ENCODE assay signal across 32 cellular contexts in the genomic region with DNA sequence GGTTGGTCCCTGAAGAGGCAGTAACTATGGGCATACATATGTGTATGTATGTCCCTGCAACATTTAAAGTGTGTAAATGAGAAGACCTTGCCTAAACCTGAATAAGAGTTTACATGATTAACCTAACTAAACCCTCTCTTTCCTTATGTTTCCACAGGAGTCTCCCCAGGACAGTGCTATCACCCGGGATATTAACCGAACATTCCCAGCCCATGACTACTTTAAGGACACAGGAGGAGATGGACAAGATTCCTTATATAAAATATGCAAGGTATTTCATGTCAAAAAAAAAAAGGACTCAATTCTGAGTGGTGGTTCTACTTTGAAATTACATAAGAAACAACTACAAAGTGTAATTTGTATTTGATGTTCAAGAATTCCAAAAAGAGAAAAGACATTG. TPM values are rescaled to one million over a fixed set of nuclear protein-coding genes. Genes with fewer than 3 reads are reported as not detected.
"Had no signal": no experiment of that assay in that cellular context is flagged by ENCODE, and none has a peak within 500 bp of the region (broad histone marks: within the 10 kb centered on the region; RNA-seq: fewer than 3 reads in every experiment).

No MANE protein-coding gene starts in this region.

- H3K4me1 ChIP-seq: adrenal gland, left lung, right lobe of liver, upper lobe of right lung had no signal

- H3K4me3 Mint-ChIP-seq: activated CD4-positive, alpha-beta T cell treated with anti-CD3 and anti-CD28 coated beads for 36 hours; activated naive CD8-positive, alpha-beta T cell; nephron; stimulated activated effector memory CD8-positive, alpha-beta T cell treated with anti-CD3 and anti-CD28 coated beads, Interleukin-12 subunit alpha, Interleukin-12 subunit beta, amount 100 ng/mL, for 72 hours; stimulated activated naive CD8-positive, alpha-beta T cell treated with anti-CD3 and anti-CD28 coated beads, Interleukin-15, amount 100 ng/mL, for 72 hours; T-helper 2 cell treated with Interferon-gamma antibody and Interleukin-4, amounts not matched to agents 5 μg/mL and 100 μg/mL, for 36 hours had no signal

- H3K27me3 Mint-ChIP-seq: activated CD4-positive, alpha-beta T cell treated with anti-CD3 and anti-CD28 coated beads for 36 hours; activated naive CD8-positive, alpha-beta T cell; progenitor cell of endocrine pancreas; stimulated activated naive CD8-positive, alpha-beta T cell treated with anti-CD3 and anti-CD28 coated beads, Interleukin-15, amount 100 ng/mL, for 72 hours had no signal

- H3K9me3 ChIP-seq: adrenal gland, ascending aorta, esophagus squamous epithelium, left lung, mucosa of descending colon, ovary, right lobe of liver, thyroid gland, upper lobe of right lung had no signal

- H3K9me3 Mint-ChIP-seq: nephron; stimulated activated effector memory CD8-positive, alpha-beta T cell treated with anti-CD3 and anti-CD28 coated beads, Interleukin-12 subunit alpha, Interleukin-12 subunit beta, amount 100 ng/mL, for 72 hours; stimulated activated naive CD8-positive, alpha-beta T cell treated with anti-CD3 and anti-CD28 coated beads, Interleukin-15, amount 100 ng/mL, for 72 hours; T-helper 2 cell treated with Interferon-gamma antibody and Interleukin-4, amounts not matched to agents 5 μg/mL and 100 μg/mL, for 36 hours had no signal

- H3K27me3 ChIP-seq: adrenal gland, ascending aorta, esophagus squamous epithelium, left lung, ovary, right lobe of liver, thyroid gland, upper lobe of right lung had no signal

- H3K4me3 ChIP-seq: adrenal gland, ascending aorta, esophagus squamous epithelium, left lung, lung, mucosa of descending colon, ovary, right lobe of liver, skin epidermis, thyroid gland, upper lobe of right lung had no signal

- H3K27ac ChIP-seq: adrenal gland, epithelial cell of prostate, esophagus squamous epithelium, left lung, ovary, right lobe of liver, skin epidermis, thyroid gland, upper lobe of right lung had no signal

- H3K27ac Mint-ChIP-seq: activated CD4-positive, alpha-beta T cell treated with anti-CD3 and anti-CD28 coated beads for 36 hours; activated naive CD8-positive, alpha-beta T cell; nephron; progenitor cell of endocrine pancreas; stimulated activated effector memory CD8-positive, alpha-beta T cell treated with anti-CD3 and anti-CD28 coated beads, Interleukin-12 subunit alpha, Interleukin-12 subunit beta, amount 100 ng/mL, for 72 hours; stimulated activated naive CD8-positive, alpha-beta T cell treated with anti-CD3 and anti-CD28 coated beads, Interleukin-15, amount 100 ng/mL, for 72 hours; T-helper 2 cell treated with Interferon-gamma antibody and Interleukin-4, amounts not matched to agents 5 μg/mL and 100 μg/mL, for 36 hours had no signal

- FAIRE-seq: islet of Langerhans had no signal

- DNase-seq: activated CD4-positive, alpha-beta T cell treated with anti-CD3 and anti-CD28 coated beads for 36 hours; activated CD4-positive, alpha-beta T cell treated with anti-CD3 and anti-CD28 coated beads, Interleukin-2, amount 50 U/mL, for 4 hours; activated CD4-positive, CD25-positive, alpha-beta regulatory T cell; activated CD8-positive, alpha-beta memory T cell treated with anti-CD3 and anti-CD28 coated beads for 24 hours; activated effector memory CD4-positive, alpha-beta T cell treated with Interleukin-2 at 50 U/mL for 16 hours; activated naive CD4-positive, alpha-beta T cell treated with Interleukin-2 at 50 U/mL for 16 hours; adrenal gland; caudate nucleus; dermis blood vessel endothelial cell; effector CD4-positive, alpha-beta T cell; esophagus squamous epithelium; left lung; mucosa of descending colon; ovary; right lobe of liver; stimulated activated CD4-positive, alpha-beta T cell treated with anti-CD3 and anti-CD28 coated beads, Interleukin-4, amount 100 ng/mL, for 24 hours; stimulated activated naive CD8-positive, alpha-beta T cell treated with anti-CD3 and anti-CD28 coated beads, Interleukin-15, amount 100 ng/mL, for 72 hours; substantia nigra; T-helper 1 cell; thyroid gland; upper lobe of right lung had no signal

- ATAC-seq: activated CD4-positive, alpha-beta T cell treated with anti-CD3 and anti-CD28 coated beads for 36 hours; left lung; mucosa of descending colon; right lobe of liver; stimulated activated effector memory CD8-positive, alpha-beta T cell treated with anti-CD3 and anti-CD28 coated beads, Interleukin-12 subunit alpha, Interleukin-12 subunit beta, amount 100 ng/mL, for 72 hours; stimulated activated naive CD8-positive, alpha-beta T cell treated with anti-CD3 and anti-CD28 coated beads, Interleukin-15, amount 100 ng/mL, for 72 hours; upper lobe of right lung had no signal

- H3K36me3 ChIP-seq: ovary had no signal

- H3K4me1 Mint-ChIP-seq: stimulated activated naive CD8-positive, alpha-beta T cell treated with anti-CD3 and anti-CD28 coated beads, Interleukin-15, amount 100 ng/mL, for 72 hours had no signal

RNA-seq across cellular contexts. Expression of gene GPR21, which starts 31.7 kb away (rescaled TPM):
- total RNA-seq: myocyte had no signal
